21 cellular contexts compared by ENCODE assay signal in genomic region chr11:66231561-66231960, GRCh38. TPM values are rescaled to one million over a fixed set of nuclear protein-coding genes. Genes with fewer than 3 reads are reported as not detected.
DNase-seq lines count a peak whose midpoint lies in the region; ATAC-seq lines count a peak whose summit lies in the region.
"Had no signal": no experiment of that assay in that cellular context is flagged by ENCODE, and none has a peak within 500 bp of the region (broad histone marks: within the 10 kb centered on the region; RNA-seq: fewer than 3 reads in every experiment).

No MANE protein-coding gene starts in this region.

- H2BK5ac ChIP-seq in neuronal stem cell (ENCODE audit: low read length) = no peak overlapping the region

- peaks cover 5 to 60% of the 10 kb centered on the region in 2 donors for H3K36me3 ChIP-seq in neuronal stem cell (replicated peaks in 1 of 2; ENCODE audit: control insufficient read depth in 2 of 2, insufficient read depth in 2 of 2, low read length in 2 of 2)

- no peak overlapping the region for H3K27ac ChIP-seq in neuronal stem cell (replicated peaks; ENCODE audit: low read length)
- H3K27ac ChIP-seq: cardiac muscle cell, sigmoid colon, tibial artery had no signal

- peak overlapping the region; percentile 14 for H3K23ac ChIP-seq in neuronal stem cell (ENCODE audit: low read depth, low read length, poor library complexity)

- H3K4me1 ChIP-seq in neuronal stem cell (ENCODE audit: control insufficient read depth in 2 of 2, insufficient read depth in 1 of 2, low read depth in 1 of 2, low read length in 2 of 2) = no peaks in the 10 kb centered on the region
- H3K4me1 ChIP-seq: sigmoid colon, tibial artery had no signal

- H2AFZ ChIP-seq in neuronal stem cell (ENCODE audit: low read length) = no peak overlapping the region

- H3K4ac ChIP-seq in neuronal stem cell (ENCODE audit: low read length) = no peak overlapping the region

- H3K9ac ChIP-seq in neuronal stem cell (ENCODE audit: low read depth, low read length, poor library complexity) = peak overlapping the region; percentile 87

- peak overlapping the region; percentile 53 to 61 for H3K27ac Mint-ChIP-seq in activated naive CD4-positive, alpha-beta T cell treated with anti-CD3 and anti-CD28 coated beads, Interleukin-2, amount 50 U/mL, for 72 hours

- H4K91ac ChIP-seq in neuronal stem cell (ENCODE audit: low read depth, low read length, poor library complexity) = no peak overlapping the region

- H2AK5ac ChIP-seq in neuronal stem cell (ENCODE audit: low read depth, low read length) = no peak overlapping the region

- H2BK12ac ChIP-seq in neuronal stem cell (ENCODE audit: low read length) = no peak overlapping the region

- H3K27me3 ChIP-seq in neuronal stem cell (ENCODE audit: control insufficient read depth in 3 of 3, insufficient read depth in 3 of 3, low read depth in 1 of 3, low read length in 3 of 3) = no peaks in the 10 kb centered on the region
- H3K27me3 ChIP-seq: cardiac muscle cell, dorsolateral prefrontal cortex, sigmoid colon, tibial artery had no signal

- H3K9me3 Mint-ChIP-seq in activated naive CD4-positive, alpha-beta T cell treated with anti-CD3 and anti-CD28 coated beads, Interleukin-2, amount 50 U/mL, for 72 hours = no peaks in the 10 kb centered on the region
- H3K9me3 Mint-ChIP-seq: naive thymus-derived CD8-positive, alpha-beta T cell had no signal

- H2BK120ac ChIP-seq in neuronal stem cell (ENCODE audit: low read depth, low read length) = no peak overlapping the region

- no peak for ATAC-seq in activated naive CD4-positive, alpha-beta T cell treated with anti-CD3 and anti-CD28 coated beads, Interleukin-2, amount 50 U/mL, for 72 hours
- ATAC-seq in HG03097 (IDR thresholded peaks at IDR 0.05; ENCODE audit: low FRiP score, unreplicated experiment) = no peak
- ATAC-seq: naive thymus-derived CD8-positive, alpha-beta T cell had no signal

- no peak overlapping the region for H2BK15ac ChIP-seq in neuronal stem cell (ENCODE audit: low read length)

- peak overlapping the region in 1 of 2 donors; percentile 10 for H3K4me3 ChIP-seq in neuronal stem cell (ENCODE audit: low read length in 2 of 2)
- H3K4me3 ChIP-seq: cardiac muscle cell, dorsolateral prefrontal cortex, sigmoid colon, tibial artery had no signal

- no peak for DNase-seq in activated naive CD4-positive, alpha-beta T cell treated with anti-CD3 and anti-CD28 coated beads, Interleukin-2, amount 50 U/mL, for 72 hours (ENCODE audit: low spot score in 2 of 2)
- DNase-seq in activated naive CD4-positive, alpha-beta T cell treated with Interleukin-2 at 50 U/mL for 16 hours = no peak
- DNase-seq in NCI-H1417 (lab: John Stamatoyannopoulos, UW) (peak in 2 of 3 experiments; percentile 88 to 97), NCI-H748 treated with DMSO at 0.1 percent for 48 hours (lab: John Stamatoyannopoulos, UW) (peak; percentile 12), neuronal stem cell (ENCODE audit: low spot score) (no peak), D341Med (ENCODE audit: low spot score) (no peak), KBM-7 (no peak)
- DNase-seq: CD4-positive, alpha-beta memory T cell; foreskin melanocyte; mesendoderm; naive thymus-derived CD8-positive, alpha-beta T cell; NCI-H1694; NCI-H524 treated with DMSO at 0.1 percent for 48 hours; OCI-M1; SHP77 treated with DMSO at 0.1 percent for 48 hours; sigmoid colon; stimulated activated naive CD4-positive, alpha-beta T cell; tibial artery had no signal

- no peaks in the 10 kb centered on the region for H3K36me3 Mint-ChIP-seq in activated naive CD4-positive, alpha-beta T cell treated with anti-CD3 and anti-CD28 coated beads, Interleukin-2, amount 50 U/mL, for 72 hours

- no peak overlapping the region for H3K14ac ChIP-seq in neuronal stem cell (ENCODE audit: low read length)

- WGBS in neuronal stem cell (ENCODE audit: extremely low coverage in 2 of 2, insufficient read length in 2 of 2, insufficient replicate concordance in 1 of 2), 2 donors = no CpG with 5 or more reads among the region's 7 CpGs

- H3K9me3 ChIP-seq in neuronal stem cell (replicated peaks in 1 of 2; ENCODE audit: control insufficient read depth in 2 of 2, insufficient read depth in 1 of 2, low read depth in 1 of 2, low read length in 2 of 2) = no peaks in the 10 kb centered on the region
- H3K9me3 ChIP-seq: sigmoid colon, tibial artery had no signal

- no peak overlapping the region for H3K18ac ChIP-seq in neuronal stem cell (ENCODE audit: low read length)

- H3K4me2 ChIP-seq in neuronal stem cell (ENCODE audit: insufficient read depth, low read length, poor library complexity, severe bottlenecking) = no peak overlapping the region

- H3K79me1 ChIP-seq in neuronal stem cell (ENCODE audit: low read depth, low read length) = no peaks in the 10 kb centered on the region

- no peak overlapping the region for H4K8ac ChIP-seq in neuronal stem cell (ENCODE audit: low read depth, low read length)

- in situ Hi-C loops in KBM-7 (cut with MboI; ENCODE audit: low pct_unique_long_range_greater_than_20kb, low sequenced_read_pairs) = no loop called here

RNA-seq across cellular contexts. Expression of gene KLC2, which starts 25.9 kb away (rescaled TPM):
- total RNA-seq in activated naive CD4-positive, alpha-beta T cell treated with anti-CD3 and anti-CD28 coated beads, Interleukin-2, amount 50 U/mL, for 72 hours = 10 to 100 TPM; 26.0 to 69.7 TPM
- 47.2 TPM for polyA plus RNA-seq in neuronal stem cell (2013, experiment 1 of 2)
- polyA plus RNA-seq in neuronal stem cell (2013, experiment 2 of 2) = 45.3 TPM

RNA-seq across cellular contexts. Expression of gene RAB1B, which starts 36.9 kb away (rescaled TPM):
- 100 to 1,000 TPM; 138 to 153 TPM for total RNA-seq in activated naive CD4-positive, alpha-beta T cell treated with anti-CD3 and anti-CD28 coated beads, Interleukin-2, amount 50 U/mL, for 72 hours
- polyA plus RNA-seq in neuronal stem cell (2013, experiment 1 of 2) = 109 TPM
- polyA plus RNA-seq in neuronal stem cell (2013, experiment 2 of 2) = 106 TPM

RNA-seq across cellular contexts. Expression of gene CNIH2, which starts 46.4 kb away (rescaled TPM):
- total RNA-seq in activated naive CD4-positive, alpha-beta T cell treated with anti-CD3 and anti-CD28 coated beads, Interleukin-2, amount 50 U/mL, for 72 hours = 1 to 10 TPM; 1.7 to 4.5 TPM
- 24.3 TPM for polyA plus RNA-seq in neuronal stem cell (2013, experiment 1 of 2)
- polyA plus RNA-seq in neuronal stem cell (2013, experiment 2 of 2) = 24.3 TPM
- polyA plus RNA-seq: CD4-positive, alpha-beta memory T cell; naive thymus-derived CD8-positive, alpha-beta T cell had no signal

RNA-seq across cellular contexts. Expression of gene YIF1A, which starts 57.4 kb away (rescaled TPM):
- 10 to 100 TPM; 45.9 to 55.4 TPM for total RNA-seq in activated naive CD4-positive, alpha-beta T cell treated with anti-CD3 and anti-CD28 coated beads, Interleukin-2, amount 50 U/mL, for 72 hours
- polyA plus RNA-seq in neuronal stem cell (2013, experiment 1 of 2) = 75.4 TPM
- polyA plus RNA-seq in neuronal stem cell (2013, experiment 2 of 2) = 75.5 TPM

Comparison
In these comparisons a context has a peak if more than half of its experiments do, and no peak if none do; other contexts are left out.
1. DNase-seq: peak in NCI-H1417 (2 of 3) and NCI-H748 treated with DMSO at 0.1 percent for 48 hours (single experiment); none in activated naive CD4-positive, alpha-beta T cell treated with anti-CD3 and anti-CD28 coated beads, Interleukin-2, amount 50 U/mL, for 72 hours (0 of 2), activated naive CD4-positive, alpha-beta T cell treated with Interleukin-2 at 50 U/mL for 16 hours (single experiment), neuronal stem cell (single experiment), D341Med (single experiment) and KBM-7 (single experiment).